1 cellular context compared by ENCODE assay signal in genomic region chr11:82831364-82831763, GRCh38.
TF ChIP-seq lines count a peak whose summit lies in the region.

No MANE protein-coding gene starts in this region.

TF ChIP-seq in HepG2, 621 proteins besides CTCF, POLR2A, EP300 and RAD21 (continued from another document and continues in another):
- TF ChIP-seq ZBTB40 (IDR thresholded peaks at IDR 0.05) (no peak), ZBTB40 (CRISPR knock-in tag; IDR thresholded peaks at IDR 0.05) (no peak), ZFP37 (CRISPR knock-in tag; IDR thresholded peaks at IDR 0.05; ENCODE audit: borderline replicate concordance) (no peak), ZNF670 (CRISPR knock-in tag; IDR thresholded peaks at IDR 0.05; ENCODE audit: borderline replicate concordance) (no peak), NKX3-1 (CRISPR knock-in tag; IDR thresholded peaks at IDR 0.05) (no peak), ZNF362 (CRISPR knock-in tag; IDR thresholded peaks at IDR 0.05; ENCODE audit: borderline replicate concordance) (no peak), MAFK (conservative IDR thresholded peaks at IDR 0.05 in 1 of 2, IDR thresholded peaks at IDR 0.05 in 1 of 2; ENCODE audit: low read length in 2 of 2) (no peak), ETV6 (CRISPR knock-in tag; conservative IDR thresholded peaks at IDR 0.05) (no peak), PRDM4 (CRISPR knock-in tag; IDR thresholded peaks at IDR 0.05; ENCODE audit: borderline replicate concordance) (no peak), MXI1 (IDR thresholded peaks at IDR 0.05; ENCODE audit: borderline replicate concordance, low read depth, low read length) (no peak), RELA (CRISPR knock-in tag; IDR thresholded peaks at IDR 0.05) (no peak), PCBP1 (IDR thresholded peaks at IDR 0.05; ENCODE audit: borderline replicate concordance, low read depth, low read length) (no peak), CCDC6 (CRISPR knock-in tag; IDR thresholded peaks at IDR 0.05) (no peak), FOXA3 (CRISPR knock-in tag; IDR thresholded peaks at IDR 0.05) (0 out of 2 replicates have a peak, but pooled peaks have one; percentile 16), NR2F6 (IDR thresholded peaks at IDR 0.05) (no peak), NR2F6 (CRISPR knock-in tag; IDR thresholded peaks at IDR 0.05) (no peak), ZNF687 (CRISPR knock-in tag; IDR thresholded peaks at IDR 0.05) (no peak), PAXIP1 (CRISPR knock-in tag; conservative IDR thresholded peaks at IDR 0.05) (peak; percentile 50), ISX (CRISPR knock-in tag; conservative IDR thresholded peaks at IDR 0.05) (no peak), ZNF644 (CRISPR knock-in tag; IDR thresholded peaks at IDR 0.05; ENCODE audit: low read depth) (no peak), SOX6 (IDR thresholded peaks at IDR 0.05) (no peak), SOX6 (CRISPR knock-in tag; IDR thresholded peaks at IDR 0.05) (peak; percentile 39; the same call in 1 of the 2 replicates), ZBTB20 (CRISPR knock-in tag; IDR thresholded peaks at IDR 0.05; ENCODE audit: borderline replicate concordance, low read depth) (no peak), MYPOP (CRISPR knock-in tag; IDR thresholded peaks at IDR 0.05) (no peak), KDM5B (CRISPR knock-in tag; IDR thresholded peaks at IDR 0.05; ENCODE audit: borderline replicate concordance) (no peak), RORA (CRISPR knock-in tag; IDR thresholded peaks at IDR 0.05) (no peak), KDM5A (IDR thresholded peaks at IDR 0.05; ENCODE audit: borderline replicate concordance, low read length) (no peak), NR0B2 (CRISPR knock-in tag; IDR thresholded peaks at IDR 0.05) (no peak), ZNF569 (CRISPR knock-in tag; IDR thresholded peaks at IDR 0.05; ENCODE audit: borderline replicate concordance) (no peak), LBX2 (CRISPR knock-in tag; IDR thresholded peaks at IDR 0.05; ENCODE audit: borderline replicate concordance) (no peak), ZMYM4 (CRISPR knock-in tag; IDR thresholded peaks at IDR 0.05) (peak; percentile 19; the same call in 1 of the 2 replicates), RBFOX2 (IDR thresholded peaks at IDR 0.05; ENCODE audit: low read depth, low read length) (no peak), GLMP (CRISPR knock-in tag; IDR thresholded peaks at IDR 0.05; ENCODE audit: borderline replicate concordance) (no peak), TCF7 (IDR thresholded peaks at IDR 0.05; ENCODE audit: low read depth) (peak; percentile 73)
